Comparison of ENCODE assay signal across 28 cellular contexts in the genomic region with DNA sequence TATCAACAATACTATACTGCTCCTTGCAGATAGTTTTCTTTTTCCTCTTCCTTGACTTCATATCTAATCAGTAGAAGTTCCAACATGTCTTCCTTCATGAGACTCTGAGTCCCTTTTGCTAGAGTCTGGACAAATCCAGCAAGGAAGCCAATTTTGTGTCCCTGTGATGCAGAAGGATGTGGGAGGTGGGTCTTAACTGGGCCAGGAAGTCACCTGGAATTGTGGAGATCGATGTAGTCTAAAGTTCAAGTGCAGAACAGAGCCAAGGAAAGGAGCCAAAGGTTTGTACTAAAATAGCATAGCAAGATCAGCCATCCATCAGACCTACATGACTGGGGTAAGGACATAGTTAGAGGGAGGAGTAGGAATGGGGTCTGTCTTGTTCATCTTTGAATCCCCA.
"Had no signal": no experiment of that assay in that cellular context is flagged by ENCODE, and none has a peak within 500 bp of the region (broad histone marks: within the 10 kb centered on the region; RNA-seq: fewer than 3 reads in every experiment).

No MANE protein-coding gene starts in this region.

- H3K4me1 Mint-ChIP-seq: activated CD4-positive, alpha-beta T cell treated with anti-CD3 and anti-CD28 coated beads for 36 hours; activated CD4-positive, alpha-beta T cell treated with anti-CD3 and anti-CD28 coated beads, Interleukin-2, amount 10 ng/mL, durations not matched to agents 24 days and 14 days had no signal

- H3K4me3 ChIP-seq: cardiac muscle cell, colonic mucosa, esophagus squamous epithelium, gastroesophageal sphincter had no signal

- H3K9me3 ChIP-seq: colonic mucosa, esophagus squamous epithelium, gastroesophageal sphincter had no signal

- H3K36me3 Mint-ChIP-seq: activated CD4-positive, alpha-beta memory T cell treated with anti-CD3 and anti-CD28 coated beads for 36 hours had no signal

- H3K27me3 ChIP-seq: cardiac muscle cell, colonic mucosa, esophagus squamous epithelium, gastroesophageal sphincter had no signal

- H3K36me3 ChIP-seq: cardiac muscle cell, colonic mucosa had no signal

- DNase-seq: activated CD4-positive, alpha-beta memory T cell treated with anti-CD3 and anti-CD28 coated beads for 36 hours; activated CD4-positive, alpha-beta T cell treated with anti-CD3 and anti-CD28 coated beads for 36 hours; activated CD4-positive, CD25-positive, alpha-beta regulatory T cell; activated CD4-positive, CD25-positive, alpha-beta regulatory T cell treated with anti-CD3 and anti-CD28 coated beads, Interleukin-2, amount 50 U/mL, for 72 hours; activated CD8-positive, alpha-beta memory T cell treated with anti-CD3 and anti-CD28 coated beads, Interleukin-2, amount 50 U/mL, for 48 hours; activated gamma-delta T cell; activated naive CD4-positive, alpha-beta T cell; activated naive CD4-positive, alpha-beta T cell treated with anti-CD3 and anti-CD28 coated beads, Interleukin-2, amount 50 U/mL, for 16 hours; activated T-cell treated with anti-CD3 and anti-CD28 coated beads for 4 hours; activated T-cell treated with anti-CD3 and anti-CD28 coated beads, Interleukin-2, amount 50 U/mL, for 24 hours; activated T-cell treated with anti-CD3 and anti-CD28 coated beads, Interleukin-2, amount 50 U/mL, for 72 hours; amniotic stem cell; anterior cingulate cortex; central memory CD4-positive, alpha-beta T cell; cerebellar nuclear complex; colonic mucosa; effector CD8-positive, alpha-beta T cell; esophagus squamous epithelium; foreskin melanocyte; T-helper 2 cell had no signal

- H3K27ac Mint-ChIP-seq: activated CD4-positive, alpha-beta memory T cell treated with anti-CD3 and anti-CD28 coated beads for 36 hours; activated CD4-positive, alpha-beta T cell treated with anti-CD3 and anti-CD28 coated beads for 36 hours; activated CD4-positive, alpha-beta T cell treated with anti-CD3 and anti-CD28 coated beads, Interleukin-2, amount 10 ng/mL, durations not matched to agents 24 days and 14 days; activated naive CD8-positive, alpha-beta T cell; activated T-cell treated with anti-CD3 and anti-CD28 coated beads, Interleukin-2, amount 50 U/mL, for 24 hours; activated T-cell treated with anti-CD3 and anti-CD28 coated beads, Interleukin-2, amount 50 U/mL, for 72 hours had no signal

- FAIRE-seq: astrocyte, endometrium, endothelial cell of umbilical vein had no signal

- H3K4me1 ChIP-seq: colonic mucosa, esophagus squamous epithelium, gastroesophageal sphincter had no signal

- H3K27me3 Mint-ChIP-seq: activated CD4-positive, alpha-beta T cell treated with anti-CD3 and anti-CD28 coated beads for 36 hours; activated CD4-positive, alpha-beta T cell treated with anti-CD3 and anti-CD28 coated beads, Interleukin-2, amount 10 ng/mL, durations not matched to agents 24 days and 14 days; activated naive CD8-positive, alpha-beta T cell; activated T-cell treated with anti-CD3 and anti-CD28 coated beads, Interleukin-2, amount 50 U/mL, for 24 hours had no signal

- H3K27ac ChIP-seq: cardiac muscle cell, colonic mucosa, epithelial cell of prostate, esophagus squamous epithelium, gastroesophageal sphincter had no signal

- ATAC-seq: activated CD4-positive, alpha-beta T cell treated with anti-CD3 and anti-CD28 coated beads for 36 hours; activated T-cell treated with anti-CD3 and anti-CD28 coated beads, Interleukin-2, amount 50 U/mL, for 72 hours; gastroesophageal sphincter had no signal

- H3K9me3 Mint-ChIP-seq: activated CD4-positive, alpha-beta memory T cell treated with anti-CD3 and anti-CD28 coated beads for 36 hours; activated CD4-positive, alpha-beta T cell treated with anti-CD3 and anti-CD28 coated beads, Interleukin-2, amount 10 ng/mL, durations not matched to agents 24 days and 14 days; activated T-cell treated with anti-CD3 and anti-CD28 coated beads, Interleukin-2, amount 50 U/mL, for 24 hours had no signal

- H3K4me3 Mint-ChIP-seq: activated CD4-positive, alpha-beta memory T cell treated with anti-CD3 and anti-CD28 coated beads for 36 hours; activated CD4-positive, alpha-beta T cell treated with anti-CD3 and anti-CD28 coated beads for 36 hours; activated CD4-positive, alpha-beta T cell treated with anti-CD3 and anti-CD28 coated beads, Interleukin-2, amount 10 ng/mL, durations not matched to agents 24 days and 14 days; activated naive CD8-positive, alpha-beta T cell; activated T-cell treated with anti-CD3 and anti-CD28 coated beads, Interleukin-2, amount 50 U/mL, for 24 hours; activated T-cell treated with anti-CD3 and anti-CD28 coated beads, Interleukin-2, amount 50 U/mL, for 72 hours had no signal
